In the genomic region with DNA sequence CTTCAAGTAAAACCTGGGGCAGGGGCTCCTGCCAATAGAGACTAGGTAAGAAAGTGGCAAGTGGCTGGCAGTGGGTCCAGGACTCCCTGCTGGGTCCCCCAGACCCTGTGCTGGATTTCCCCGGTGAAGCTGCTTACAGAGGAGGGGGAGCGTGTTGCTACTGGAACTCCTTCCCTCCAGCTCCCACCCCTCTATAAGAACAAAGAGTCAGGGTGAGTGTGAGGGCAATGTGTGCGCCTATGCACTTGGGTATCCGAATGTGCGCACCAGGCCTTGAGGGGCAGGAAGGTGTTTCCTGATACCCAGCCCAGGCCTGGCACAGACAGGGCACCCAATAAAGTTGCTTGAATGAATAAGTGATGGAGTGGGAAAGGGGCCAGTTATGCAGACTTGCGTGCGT, we compare ENCODE assay signal across 18 cellular contexts. TPM values are rescaled to one million over a fixed set of nuclear protein-coding genes. Genes with fewer than 3 reads are reported as not detected.
DNase-seq lines count a peak whose midpoint lies in the region; ATAC-seq and TF ChIP-seq lines count a peak whose summit lies in the region.
"Had no signal": no experiment of that assay in that cellular context is flagged by ENCODE, and none has a peak within 500 bp of the region (broad histone marks: within the 10 kb centered on the region; RNA-seq: fewer than 3 reads in every experiment).

No MANE protein-coding gene starts in this region.

- peak overlapping the region in 4 of 5 experiments; percentile 45 to 79 (median 66) for H3K4me3 Mint-ChIP-seq in brain
- H3K4me3 Mint-ChIP-seq in glutamatergic neuron (ENCODE audit: unreplicated experiment) = peak overlapping the region; percentile 67
- H3K4me3 Mint-ChIP-seq: CD4-positive, alpha-beta T cell had no signal

- peak; percentile 55 for DNase-seq in DMS 273 (lab: John Stamatoyannopoulos, UW; ENCODE audit: unreplicated experiment)
- DNase-seq in DMS 273 treated with DMSO at 0.1 percent for 48 hours (lab: John Stamatoyannopoulos, UW) = no peak
- no peak for DNase-seq in glutamatergic neuron
- DNase-seq in stimulated activated CD4-positive, alpha-beta T cell treated with anti-CD3 and anti-CD28 coated beads, Interleukin-12 subunit alpha, Interleukin-12 subunit beta, amount 100 ng/mL, for 4 hours = no peak
- DNase-seq in NCI-H2029 (lab: John Stamatoyannopoulos, UW) = no peak
- DNase-seq: AML-193; Caco-2; CD4-positive, alpha-beta T cell; DMS79 treated with DMSO at 0.1 percent for 48 hours; GF-D8; HCEC 1CT; IMR-90 had no signal

- H3K9me3 Mint-ChIP-seq in brain (no peaks in the 10 kb centered on the region), glutamatergic neuron (ENCODE audit: unreplicated experiment) (peaks cover 15% of the 10 kb centered on the region)

- H3K36me3 Mint-ChIP-seq in brain = no peaks in the 10 kb centered on the region
- H3K36me3 Mint-ChIP-seq in glutamatergic neuron (ENCODE audit: unreplicated experiment) = no peaks in the 10 kb centered on the region

- H3K4me1 Mint-ChIP-seq in brain (peaks cover 49% of the 10 kb centered on the region), glutamatergic neuron (ENCODE audit: low read depth, unreplicated experiment) (peaks cover 38% of the 10 kb centered on the region)

- TF ChIP-seq CTCF in brain (conservative IDR thresholded peaks at IDR 0.05) = no peak
- no peak for TF ChIP-seq CTCF in glutamatergic neuron (IDR thresholded peaks at IDR 0.05; ENCODE audit: partially characterized antibody, unreplicated experiment)

- no peak for ATAC-seq in GM18868 (IDR thresholded peaks at IDR 0.05; ENCODE audit: unreplicated experiment)
- ATAC-seq: A549 had no signal

- H3K27ac Mint-ChIP-seq in brain = peak overlapping the region in 3 of 5 experiments; percentile 71 to 99 (median 90)
- no peak overlapping the region for H3K27ac Mint-ChIP-seq in glutamatergic neuron (ENCODE audit: unreplicated experiment)
- H3K27ac Mint-ChIP-seq: CD4-positive, alpha-beta T cell had no signal

- H3K27me3 Mint-ChIP-seq in brain (peaks cover 99% of the 10 kb centered on the region), glutamatergic neuron (ENCODE audit: unreplicated experiment) (peaks cover 30% of the 10 kb centered on the region)

RNA-seq across cellular contexts. Expression of a gene that starts 11.8 kb away (rescaled TPM):
- 8.1 TPM for polyA plus RNA-seq in brain (ENCODE audit: insufficient read depth, low read depth, low replicate concordance)
- total RNA-seq in glutamatergic neuron (ENCODE audit: unreplicated experiment) = 6.3 TPM
- total RNA-seq: Caco-2; CD4-positive, alpha-beta T cell; HT1080; IMR-90 had no signal
- polyA plus RNA-seq: A549, BJ, IMR-90 had no signal

RNA-seq across cellular contexts. Expression of a gene that starts 30.8 kb away (rescaled TPM):
- 154 TPM for polyA plus RNA-seq in brain (ENCODE audit: insufficient read depth, low read depth, low replicate concordance)
- total RNA-seq in glutamatergic neuron (ENCODE audit: unreplicated experiment) = not detected
- total RNA-seq: Caco-2, H4, HT1080, IMR-90 had no signal
- polyA plus RNA-seq: BJ, IMR-90 had no signal

RNA-seq across cellular contexts. Expression of a gene that starts 41.0 kb away (rescaled TPM):
- 53.8 TPM for polyA plus RNA-seq in brain (ENCODE audit: insufficient read depth, low read depth, low replicate concordance)
- total RNA-seq in glutamatergic neuron (ENCODE audit: unreplicated experiment) = 48.0 TPM
